Comparison of ENCODE assay signal across 6 cellular contexts in genomic region chr17:41810659-41811548, GRCh38. TPM values are rescaled to one million over a fixed set of nuclear protein-coding genes. Genes with fewer than 3 reads are reported as not detected.
DNase-seq lines count a peak whose midpoint lies in the region; ATAC-seq and TF ChIP-seq lines count a peak whose summit lies in the region.

No MANE protein-coding gene starts in this region.

- H3K27ac ChIP-seq in BLaER1 treated with 17β-estradiol and CSF1 and Interleukin-3, amounts not matched to agents 10 nM and 100 nM = peak overlapping the region in 10 of 11 experiments; percentile 30 to 77 (median 68); a peak in 19 of 22 replicates
- H3K27ac ChIP-seq in OCI-LY7 (ENCODE audit: low read depth, low read length, poor library complexity, severe bottlenecking) = no peak overlapping the region
- H3K27ac ChIP-seq in right cardiac atrium (ENCODE audit: low read length) = peak overlapping the region; percentile 19

- H3K4me3 ChIP-seq in BLaER1 treated with 17β-estradiol and CSF1 and Interleukin-3, amounts not matched to agents 10 nM and 100 nM = peak overlapping the region; percentile 63 to 83 (median 71)
- peak overlapping the region; percentile 65 for H3K4me3 ChIP-seq in OCI-LY7 (ENCODE audit: low read depth, low read length, poor library complexity, severe bottlenecking)
- peak overlapping the region; percentile 64 for H3K4me3 ChIP-seq in right cardiac atrium (ENCODE audit: low read length)

- peaks cover 3% of the 10 kb centered on the region for H3K36me3 Mint-ChIP-seq in type B pancreatic cell

- H3K79me2 ChIP-seq in OCI-LY7 (ENCODE audit: insufficient read depth, low read depth, low read length) = no peaks in the 10 kb centered on the region

- 26% methylated on average over 58 of the region's 58 CpGs for WGBS in right cardiac atrium

- peak overlapping the region; percentile 93 to 100 (median 97) for H3K4me2 ChIP-seq in BLaER1 treated with 17β-estradiol and CSF1 and Interleukin-3, amounts not matched to agents 10 nM and 100 nM
- peak overlapping the region; percentile 75 for H3K4me2 ChIP-seq in OCI-LY7 (ENCODE audit: low read length)

- peak overlapping the region; percentile 67 to 84 (median 79) for H3K9ac ChIP-seq in BLaER1 treated with 17β-estradiol and CSF1 and Interleukin-3, amounts not matched to agents 10 nM and 100 nM

- no TSS peak for BruUV-seq in OCI-LY7 (replicated peaks; lab: Mats Ljungman, UMichigan)

- H3K27me3 Mint-ChIP-seq in type B pancreatic cell = no peaks in the 10 kb centered on the region

- peaks cover 18% of the 10 kb centered on the region for H3K4me1 Mint-ChIP-seq in type B pancreatic cell (ENCODE audit: unreplicated experiment)

- peak overlapping the region; percentile 87 for H3K4me3 Mint-ChIP-seq in type B pancreatic cell

- H3K4me1 ChIP-seq in BLaER1 treated with 17β-estradiol and CSF1 and Interleukin-3, amounts not matched to agents 10 nM and 100 nM = peaks cover 20 to 49% (median 42%) of the 10 kb centered on the region in 10 experiments
- peaks cover 9% of the 10 kb centered on the region for H3K4me1 ChIP-seq in OCI-LY7 (ENCODE audit: insufficient read depth, low read length, poor library complexity, severe bottlenecking)
- no peaks in the 10 kb centered on the region for H3K4me1 ChIP-seq in right cardiac atrium (ENCODE audit: control insufficient read depth, insufficient read depth, low read length)

- intact Hi-C loops in OCI-LY7 (cut with micrococcal nuclease; ENCODE audit: unreplicated experiment) (no loop called here), right cardiac atrium (cut with DNase I) (no loop called here)

- H3K27me3 ChIP-seq in BLaER1 treated with 17β-estradiol and CSF1 and Interleukin-3, amounts not matched to agents 10 nM and 100 nM = peaks cover 0 to 6% (median 0%) of the 10 kb centered on the region in 11 experiments; a peak in 5 of 22 replicates
- no peaks in the 10 kb centered on the region for H3K27me3 ChIP-seq in right cardiac atrium (ENCODE audit: control insufficient read depth, insufficient read depth)

- no peak overlapping the region for H2AFZ ChIP-seq in OCI-LY7 (ENCODE audit: low read length)

- H3K27ac Mint-ChIP-seq in type B pancreatic cell = no peak overlapping the region

- H3K9me3 Mint-ChIP-seq in type B pancreatic cell = no peaks in the 10 kb centered on the region

- no peaks in the 10 kb centered on the region for H3K9me3 ChIP-seq in BLaER1 treated with 17β-estradiol and CSF1 and Interleukin-3, amounts not matched to agents 10 nM and 100 nM (replicated peaks in 1 of 11)
- no peaks in the 10 kb centered on the region for H3K9me3 ChIP-seq in OCI-LY7 (ENCODE audit: low read length)
- H3K9me3 ChIP-seq in right cardiac atrium (ENCODE audit: control insufficient read depth, low read length) = no peaks in the 10 kb centered on the region

- no peaks in the 10 kb centered on the region for H3K9me2 ChIP-seq in OCI-LY7 (ENCODE audit: insufficient read depth, low read length)

- H3K36me3 ChIP-seq in BLaER1 treated with 17β-estradiol and CSF1 and Interleukin-3, amounts not matched to agents 10 nM and 100 nM = 0 out of 22 replicates have a peak, but pooled peaks cover 0 to 12% (median 0%) of the 10 kb centered on the region in 11 experiments
- H3K36me3 ChIP-seq in OCI-LY7 (ENCODE audit: insufficient read depth, low read length) = no peaks in the 10 kb centered on the region

- ATAC-seq in right cardiac atrium = peak in 1 of 2 donors; percentile 2
- no peak for ATAC-seq in HG03095 (IDR thresholded peaks at IDR 0.05; ENCODE audit: unreplicated experiment)

- CTCF ChIA-PET in OCI-LY7 (lab: Charles Lee; ENCODE audit: unreplicated experiment) = interaction anchor here (0.7 kb wide), 1 partner anchor 1299 kb away, joined by 3 read pairs; no protein-coding TSS in a partner anchor

- H4K20me1 ChIP-seq in BLaER1 treated with 17β-estradiol and CSF1 and Interleukin-3, amounts not matched to agents 10 nM and 100 nM = peaks cover 0 to 16% (median 0%) of the 10 kb centered on the region in 11 experiments; a peak in 6 of 22 replicates
- H4K20me1 ChIP-seq in OCI-LY7 (ENCODE audit: insufficient read depth, low read length) = no peaks in the 10 kb centered on the region

- no peak for TF ChIP-seq CTCF in OCI-LY7 (conservative IDR thresholded peaks at IDR 0.05; ENCODE audit: low read length)
- no peak for TF ChIP-seq CTCF in type B pancreatic cell (conservative IDR thresholded peaks at IDR 0.05)

- DNase-seq in OCI-LY7 (ENCODE audit: low spot score) = no peak
- peak in 1 of 3 donors; percentile 52 for DNase-seq in right cardiac atrium
- DNase-seq in type B pancreatic cell (ENCODE audit: extremely low spot score, unreplicated experiment) = no peak
- DNase-seq in NCI-H2107 treated with DMSO at 0.1 percent for 48 hours (lab: John Stamatoyannopoulos, UW; ENCODE audit: unreplicated experiment) = no peak

- POLR2A ChIA-PET in OCI-LY7 (lab: Charles Lee) = no interaction called here

RNA-seq across cellular contexts. Expression of gene P3H4, which starts 0.8 kb away (rescaled TPM):
- 0.08 TPM in 1 of 2 replicates, not detected in the other for total RNA-seq in OCI-LY7 (2014; rRNA removed; shearing (Covaris generic))
- total RNA-seq in OCI-LY7 (2022) = 2.2 and 2.6 TPM in 2 replicates
- total RNA-seq in right cardiac atrium = 10 to 100 TPM; 12.1 to 17.1 (median 13.9) TPM
- polyA plus RNA-seq in right cardiac atrium = 9.8 TPM
- 24.7 and 50.5 TPM in 2 replicates for total RNA-seq in type B pancreatic cell (ENCODE audit: low replicate concordance)

RNA-seq across cellular contexts. Expression of gene FKBP10, which starts 1.9 kb away (rescaled TPM):
- total RNA-seq in OCI-LY7 (2014; rRNA removed; shearing (Covaris generic)) = 1.5 TPM in 1 of 2 replicates, not detected in the other
- 7.3 and 7.8 TPM in 2 replicates for total RNA-seq in OCI-LY7 (2022)
- total RNA-seq in right cardiac atrium = 10 to 100 TPM; 26.5 to 42.7 (median 38.8) TPM
- 24.8 TPM for polyA plus RNA-seq in right cardiac atrium
- 54.3 and 249 TPM in 2 replicates for total RNA-seq in type B pancreatic cell (ENCODE audit: low replicate concordance)

RNA-seq across cellular contexts. Expression of gene JUP, which starts 24.4 kb away (rescaled TPM):
- 29.9 and 40.5 TPM in 2 replicates for total RNA-seq in OCI-LY7 (2014; rRNA removed; shearing (Covaris generic))
- total RNA-seq in OCI-LY7 (2022) (62.0 and 69.3 TPM in 2 replicates), right cardiac atrium (100 to 1,000 TPM; 135 to 239 (median 187) TPM), type B pancreatic cell (ENCODE audit: low replicate concordance) (169 and 505 TPM in 2 replicates)
- 145 TPM for polyA plus RNA-seq in right cardiac atrium

RNA-seq across cellular contexts. Expression of gene NT5C3B, which starts 25.1 kb away (rescaled TPM):
- total RNA-seq in OCI-LY7 (2014; rRNA removed; shearing (Covaris generic)) = 0.16 TPM in 1 of 2 replicates, not detected in the other
- 10.0 and 12.1 TPM in 2 replicates for total RNA-seq in OCI-LY7 (2022)
- total RNA-seq in right cardiac atrium = 10 to 100 TPM; 29.1 to 46.6 (median 32.1) TPM
- 40.5 TPM for polyA plus RNA-seq in right cardiac atrium
- total RNA-seq in type B pancreatic cell (ENCODE audit: low replicate concordance) = 46.0 and 74.8 TPM in 2 replicates

RNA-seq across cellular contexts. Expression of gene KLHL10, which starts 26.7 kb away (rescaled TPM):
- not detected in 2 replicates for total RNA-seq in OCI-LY7 (2014; rRNA removed; shearing (Covaris generic))
- total RNA-seq in OCI-LY7 (2022) (not detected in 2 replicates), right cardiac atrium (under 1 TPM in 3 of 4 donors, not detected in 1; 0.26 to 0.33 (median 0.28) TPM), type B pancreatic cell (ENCODE audit: low replicate concordance) (0.24 TPM in 1 of 2 replicates, not detected in the other)
- 0.09 TPM for polyA plus RNA-seq in right cardiac atrium
